ENCODE assay signal across 30 cellular contexts in the genomic region with DNA sequence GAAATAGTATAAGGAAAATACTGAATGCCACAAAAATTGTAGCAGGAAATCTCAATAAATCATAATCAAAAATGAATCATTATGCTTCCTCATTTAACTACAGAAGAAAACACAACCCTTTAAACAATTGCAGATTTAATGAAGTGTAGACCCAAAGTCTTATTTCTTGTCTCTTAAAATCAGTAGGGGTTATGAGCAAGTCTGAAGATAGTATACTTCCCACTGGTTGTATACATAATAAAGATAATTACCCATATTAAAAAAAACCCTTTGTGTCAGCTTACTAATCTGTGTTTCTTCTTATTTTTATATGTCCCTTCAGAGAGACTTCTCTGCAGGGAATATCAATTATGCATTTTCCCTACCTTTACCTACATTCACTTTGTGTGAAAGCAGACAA.
"Had no signal": no experiment of that assay in that cellular context is flagged by ENCODE, and none has a peak within 500 bp of the region (broad histone marks: within the 10 kb centered on the region; RNA-seq: fewer than 3 reads in every experiment).

No MANE protein-coding gene starts in this region.

- ATAC-seq: activated naive CD8-positive, alpha-beta T cell treated with anti-CD3 and anti-CD28 coated beads, Interleukin-2, amount 50 U/mL, for 24 hours; activated T-cell treated with anti-CD3 and anti-CD28 coated beads, Interleukin-2, amount 50 U/mL, for 72 hours; body of pancreas; effector memory CD8-positive, alpha-beta T cell; gastroesophageal sphincter; heart left ventricle had no signal

- H3K27me3 ChIP-seq: adrenal gland, body of pancreas, esophagus squamous epithelium, gastroesophageal sphincter, heart left ventricle had no signal

- H3K27ac ChIP-seq: adrenal gland, body of pancreas, epithelial cell of prostate, esophagus squamous epithelium, gastroesophageal sphincter, heart left ventricle had no signal

- H3K4me1 ChIP-seq: adrenal gland, body of pancreas, esophagus squamous epithelium, gastroesophageal sphincter had no signal

- DNase-seq: activated CD4-positive, alpha-beta memory T cell treated with anti-CD3 and anti-CD28 coated beads, Interleukin-2, amount 10 ng/mL, durations not matched to agents 7 days and 5 days; activated CD4-positive, alpha-beta T cell treated with anti-CD3 and anti-CD28 coated beads for 1 hour; activated CD4-positive, alpha-beta T cell treated with anti-CD3 and anti-CD28 coated beads for 4 hours; activated CD4-positive, alpha-beta T cell treated with anti-CD3 and anti-CD28 coated beads, Interleukin-2, amount 10 ng/mL, durations not matched to agents 7 days and 5 days; activated CD4-positive, alpha-beta T cell treated with anti-CD3 and anti-CD28 coated beads, Interleukin-2, amount 50 U/mL, for 4 hours; activated CD8-positive, alpha-beta memory T cell treated with anti-CD3 and anti-CD28 coated beads, Interleukin-2, amount 50 U/mL, for 48 hours; activated effector memory CD4-positive, alpha-beta T cell treated with Interleukin-2 at 50 U/mL for 16 hours; activated gamma-delta T cell treated with Interleukin-2 at 50 U/mL for 16 hours; activated naive CD4-positive, alpha-beta T cell treated with Interleukin-2 at 50 U/mL for 16 hours; activated naive CD8-positive, alpha-beta T cell treated with anti-CD3 and anti-CD28 coated beads for 36 hours; activated naive CD8-positive, alpha-beta T cell treated with anti-CD3 and anti-CD28 coated beads, Interleukin-2, amount 50 U/mL, for 24 hours; activated T-cell treated with anti-CD3 and anti-CD28 coated beads for 4 hours; activated T-cell treated with anti-CD3 and anti-CD28 coated beads, Interleukin-2, amount 50 U/mL, for 24 hours; activated T-cell treated with anti-CD3 and anti-CD28 coated beads, Interleukin-2, amount 50 U/mL, for 72 hours; adrenal gland; amygdala; aorta; body of pancreas; caudate nucleus; cortex of kidney; dermis blood vessel endothelial cell; effector CD4-positive, alpha-beta T cell; effector memory CD8-positive, alpha-beta T cell; esophagus squamous epithelium; foreskin melanocyte; heart left ventricle; hypothalamus; T-helper 2 cell had no signal

- H3K9me3 ChIP-seq: adrenal gland, body of pancreas, esophagus squamous epithelium, gastroesophageal sphincter, heart left ventricle had no signal

- H3K4me3 ChIP-seq: adrenal gland, body of pancreas, esophagus squamous epithelium, gastroesophageal sphincter, heart left ventricle had no signal

- H3K36me3 ChIP-seq: adrenal gland, esophagus squamous epithelium, gastroesophageal sphincter, heart left ventricle had no signal
